Comparison of ENCODE assay signal across 11 cellular contexts in the genomic region with DNA sequence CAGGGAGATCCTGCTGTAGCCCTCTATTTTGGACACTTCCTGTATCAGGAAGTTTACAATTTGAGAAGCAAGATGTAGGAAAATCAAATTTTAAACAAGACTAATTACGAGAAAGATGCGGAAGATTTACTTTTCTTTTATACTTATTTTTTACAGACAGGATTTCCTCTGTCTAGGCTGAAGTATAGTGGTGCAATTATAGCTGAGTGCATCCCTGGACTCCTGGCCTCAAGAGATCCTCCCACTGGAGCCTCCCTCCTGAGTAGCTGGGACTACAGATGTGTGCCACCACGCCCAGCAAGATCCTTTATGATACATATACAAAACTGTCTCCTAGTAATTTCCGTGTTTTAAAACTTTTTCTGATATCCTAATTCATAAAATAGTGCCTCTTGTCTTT. TPM values are rescaled to one million over a fixed set of nuclear protein-coding genes. Genes with fewer than 3 reads are reported as not detected.
"Had no signal": no experiment of that assay in that cellular context is flagged by ENCODE, and none has a peak within 500 bp of the region (broad histone marks: within the 10 kb centered on the region; RNA-seq: fewer than 3 reads in every experiment).

No MANE protein-coding gene starts in this region.

- ATAC-seq: HCT116, HepG2 had no signal

- H3K4me1 ChIP-seq: HAP-1 had no signal

- H3K4me1 Mint-ChIP-seq: IgD-negative memory B cell had no signal

- H3K9ac ChIP-seq: GM23248 had no signal

- H2AFZ ChIP-seq: GM23248 had no signal

- H3K9me3 Mint-ChIP-seq: HFFc6 had no signal

- H3K36me3 ChIP-seq: HAP-1 had no signal

- DNase-seq: GM23248, GOT3, H7, HFFc6 had no signal

- FAIRE-seq: HepG2 had no signal

- H3K4me3 Mint-ChIP-seq: HFFc6, IgD-negative memory B cell had no signal

- H3K27ac ChIP-seq: GM23248, HL-60 had no signal

- H3K27me3 Mint-ChIP-seq: IgD-negative memory B cell had no signal

- H3K36me3 Mint-ChIP-seq: IgD-negative memory B cell had no signal

- H3K9me3 ChIP-seq: HAP-1 had no signal

- H3K27ac Mint-ChIP-seq: HFFc6, IgD-negative memory B cell had no signal

- H3K4me3 ChIP-seq: GM23248, HAP-1 had no signal

RNA-seq across cellular contexts. Expression of gene CARD18, which starts 17.2 kb away (rescaled TPM):
- total RNA-seq: GM23248, H4, H7, HepG2, HFFc6, HT1080 had no signal
- polyA plus RNA-seq: GM23248, HepG2, IgD-negative memory B cell had no signal
